In genomic region chr1:94325379-94326302, GRCh38 we compare ENCODE assay signal across 10 cellular contexts.
DNase-seq lines count a peak whose midpoint lies in the region; ATAC-seq and TF ChIP-seq lines count a peak whose summit lies in the region.
"Had no signal": no experiment of that assay in that cellular context is flagged by ENCODE, and none has a peak within 500 bp of the region (broad histone marks: within the 10 kb centered on the region; RNA-seq: fewer than 3 reads in every experiment).

No MANE protein-coding gene starts in this region.

- ATAC-seq in mucosa of descending colon (peak; percentile 63), GM18520 (IDR thresholded peaks at IDR 0.05; ENCODE audit: unreplicated experiment) (no peak), GM18511 (IDR thresholded peaks at IDR 0.05; ENCODE audit: unreplicated experiment) (no peak)
- ATAC-seq in activated CD8-positive, alpha-beta memory T cell treated with anti-CD3 and anti-CD28 coated beads, Interleukin-2, amount 10 ng/mL, durations not matched to agents 7 days and 5 days, result no peak

- CTCF ChIA-PET in activated CD8-positive, alpha-beta memory T cell treated with anti-CD3 and anti-CD28 coated beads, Interleukin-2, amount 10 ng/mL, durations not matched to agents 7 days and 5 days (lab: Charles Lee), result interaction anchor here (1.4 kb wide), 1 partner anchor 8 kb away, joined by 4 read pairs; no protein-coding TSS in a partner anchor

- no peaks in the 10 kb centered on the region for H3K9me3 ChIP-seq in mucosa of descending colon

- peaks cover 62% of the 10 kb centered on the region for H3K27me3 Mint-ChIP-seq in activated CD8-positive, alpha-beta memory T cell treated with anti-CD3 and anti-CD28 coated beads, Interleukin-2, amount 10 ng/mL, durations not matched to agents 7 days and 5 days

- intact Hi-C loops in mucosa of descending colon (cut with DNase I, micrococcal nuclease), result no loop called here

- no peak overlapping the region for H3K4me3 ChIP-seq in mucosa of descending colon

- no peaks in the 10 kb centered on the region for H3K9me3 Mint-ChIP-seq in activated CD8-positive, alpha-beta memory T cell treated with anti-CD3 and anti-CD28 coated beads, Interleukin-2, amount 10 ng/mL, durations not matched to agents 7 days and 5 days (ENCODE audit: low read depth)

- no peaks in the 10 kb centered on the region for H3K36me3 ChIP-seq in mucosa of descending colon (ENCODE audit: low read depth)

- peak; percentile 78 for DNase-seq in AG08396 (ENCODE audit: low spot score)
- DNase-seq in NCI-H2081 (lab: John Stamatoyannopoulos, UW), result peak; percentile 7 to 54
- peak; percentile 98 for DNase-seq in dedifferentiated amniotic fluid mesenchymal stem cell (ENCODE audit: extremely low spot score)
- no peak for DNase-seq in mucosa of descending colon
- no peak for DNase-seq in activated CD8-positive, alpha-beta memory T cell treated with anti-CD3 and anti-CD28 coated beads, Interleukin-2, amount 10 ng/mL, durations not matched to agents 7 days and 5 days
- DNase-seq in D341Med (ENCODE audit: low spot score), result no peak
- DNase-seq: GDM1 had no signal

- peaks cover 8% of the 10 kb centered on the region for H3K4me1 Mint-ChIP-seq in activated CD8-positive, alpha-beta memory T cell treated with anti-CD3 and anti-CD28 coated beads, Interleukin-2, amount 10 ng/mL, durations not matched to agents 7 days and 5 days

- H3K4me3 Mint-ChIP-seq in activated CD8-positive, alpha-beta memory T cell treated with anti-CD3 and anti-CD28 coated beads, Interleukin-2, amount 10 ng/mL, durations not matched to agents 7 days and 5 days, result no peak overlapping the region
- H3K4me3 Mint-ChIP-seq: brain had no signal

- no peaks in the 10 kb centered on the region for H3K36me3 Mint-ChIP-seq in activated CD8-positive, alpha-beta memory T cell treated with anti-CD3 and anti-CD28 coated beads, Interleukin-2, amount 10 ng/mL, durations not matched to agents 7 days and 5 days
- H3K36me3 Mint-ChIP-seq: brain had no signal

- no peak for TF ChIP-seq CTCF in mucosa of descending colon (IDR thresholded peaks at IDR 0.05)

- H3K27ac Mint-ChIP-seq in activated CD8-positive, alpha-beta memory T cell treated with anti-CD3 and anti-CD28 coated beads, Interleukin-2, amount 10 ng/mL, durations not matched to agents 7 days and 5 days, result no peak overlapping the region

- no peaks in the 10 kb centered on the region for H3K4me1 ChIP-seq in mucosa of descending colon (ENCODE audit: low read depth)

Comparison
In these comparisons a context has a peak if more than half of its experiments do, and no peak if none do; other contexts are left out.
1. DNase-seq: peak in AG08396 (single experiment), NCI-H2081 (2 of 2) and dedifferentiated amniotic fluid mesenchymal stem cell (single experiment); none in mucosa of descending colon (0 of 3), activated CD8-positive, alpha-beta memory T cell treated with anti-CD3 and anti-CD28 coated beads, Interleukin-2, amount 10 ng/mL, durations not matched to agents 7 days and 5 days (single experiment) and D341Med (single experiment).